In genomic region chr1:117093091-117093534, GRCh38 we compare ENCODE assay signal across 7 cellular contexts. TPM values are rescaled to one million over a fixed set of nuclear protein-coding genes. Genes with fewer than 3 reads are reported as not detected.
A peak's percentile ranks its signal among the peaks of the same experiment; 100 is the strongest.
DNase-seq lines count a peak whose midpoint lies in the region; ATAC-seq lines count a peak whose summit lies in the region.

No MANE protein-coding gene starts in this region.

- DNase-seq in HS-27A (ENCODE audit: low read depth), result peak; percentile 86
- peak in 1 of 2 donors; percentile 22 for DNase-seq in activated naive CD4-positive, alpha-beta T cell treated with anti-CD3 and anti-CD28 coated beads, Interleukin-2, amount 50 U/mL, for 72 hours (ENCODE audit: low spot score in 2 of 2)
- DNase-seq in hepatic stellate cell (ENCODE audit: low spot score), result peak; percentile 82
- no peak for DNase-seq in stimulated activated effector memory CD8-positive, alpha-beta T cell treated with anti-CD3 and anti-CD28 coated beads, Interleukin-12 subunit alpha, Interleukin-12 subunit beta, amount 100 ng/mL, for 72 hours (ENCODE audit: low spot score in 2 of 2)
- DNase-seq in NCI-H524 treated with DMSO at 0.1 percent for 48 hours (lab: John Stamatoyannopoulos, UW), result no peak
- no peak for DNase-seq in SIG-M5 (lab: John Stamatoyannopoulos, UW)

- peak overlapping the region; percentile 21 to 78 for H3K27ac Mint-ChIP-seq in activated naive CD4-positive, alpha-beta T cell treated with anti-CD3 and anti-CD28 coated beads, Interleukin-2, amount 50 U/mL, for 72 hours
- no peak overlapping the region for H3K27ac Mint-ChIP-seq in stimulated activated effector memory CD8-positive, alpha-beta T cell treated with anti-CD3 and anti-CD28 coated beads, Interleukin-12 subunit alpha, Interleukin-12 subunit beta, amount 100 ng/mL, for 72 hours

- H3K9me3 Mint-ChIP-seq in activated naive CD4-positive, alpha-beta T cell treated with anti-CD3 and anti-CD28 coated beads, Interleukin-2, amount 50 U/mL, for 72 hours, result no peaks in the 10 kb centered on the region
- no peaks in the 10 kb centered on the region for H3K9me3 Mint-ChIP-seq in stimulated activated effector memory CD8-positive, alpha-beta T cell treated with anti-CD3 and anti-CD28 coated beads, Interleukin-12 subunit alpha, Interleukin-12 subunit beta, amount 100 ng/mL, for 72 hours

- H3K36me3 Mint-ChIP-seq in activated naive CD4-positive, alpha-beta T cell treated with anti-CD3 and anti-CD28 coated beads, Interleukin-2, amount 50 U/mL, for 72 hours, result peaks cover 51 to 56% of the 10 kb centered on the region in 2 donors
- H3K36me3 Mint-ChIP-seq in stimulated activated effector memory CD8-positive, alpha-beta T cell treated with anti-CD3 and anti-CD28 coated beads, Interleukin-12 subunit alpha, Interleukin-12 subunit beta, amount 100 ng/mL, for 72 hours, result peaks cover 97% of the 10 kb centered on the region

- H3K4me1 Mint-ChIP-seq in stimulated activated effector memory CD8-positive, alpha-beta T cell treated with anti-CD3 and anti-CD28 coated beads, Interleukin-12 subunit alpha, Interleukin-12 subunit beta, amount 100 ng/mL, for 72 hours, result peaks cover 6% of the 10 kb centered on the region

- peak; percentile 84 to 90 for ATAC-seq in activated naive CD4-positive, alpha-beta T cell treated with anti-CD3 and anti-CD28 coated beads, Interleukin-2, amount 50 U/mL, for 72 hours
- peak; percentile 70 for ATAC-seq in stimulated activated effector memory CD8-positive, alpha-beta T cell treated with anti-CD3 and anti-CD28 coated beads, Interleukin-12 subunit alpha, Interleukin-12 subunit beta, amount 100 ng/mL, for 72 hours
- ATAC-seq in GM18517 (IDR thresholded peaks at IDR 0.05; ENCODE audit: unreplicated experiment), result no peak

- H3K4me3 Mint-ChIP-seq in stimulated activated effector memory CD8-positive, alpha-beta T cell treated with anti-CD3 and anti-CD28 coated beads, Interleukin-12 subunit alpha, Interleukin-12 subunit beta, amount 100 ng/mL, for 72 hours, result no peak overlapping the region

RNA-seq across cellular contexts. Expression of gene TRIM45, which starts 28.4 kb away (rescaled TPM):
- 1 to 10 TPM in 1 of 2 donors, under 1 TPM in 1; 0.29 to 1.5 TPM for total RNA-seq in activated naive CD4-positive, alpha-beta T cell treated with anti-CD3 and anti-CD28 coated beads, Interleukin-2, amount 50 U/mL, for 72 hours

RNA-seq across cellular contexts. Expression of gene TTF2, which starts 33.0 kb away (rescaled TPM):
- total RNA-seq in activated naive CD4-positive, alpha-beta T cell treated with anti-CD3 and anti-CD28 coated beads, Interleukin-2, amount 50 U/mL, for 72 hours, result 100 to 1,000 TPM; 112 to 136 TPM

Comparison
In these comparisons a context has a peak if more than half of its experiments do, and no peak if none do; other contexts are left out.
1. DNase-seq: peak in HS-27A (single experiment) and hepatic stellate cell (single experiment); none in stimulated activated effector memory CD8-positive, alpha-beta T cell treated with anti-CD3 and anti-CD28 coated beads, Interleukin-12 subunit alpha, Interleukin-12 subunit beta, amount 100 ng/mL, for 72 hours (0 of 2), NCI-H524 treated with DMSO at 0.1 percent for 48 hours (single experiment) and SIG-M5 (single experiment).